In the genomic region with DNA sequence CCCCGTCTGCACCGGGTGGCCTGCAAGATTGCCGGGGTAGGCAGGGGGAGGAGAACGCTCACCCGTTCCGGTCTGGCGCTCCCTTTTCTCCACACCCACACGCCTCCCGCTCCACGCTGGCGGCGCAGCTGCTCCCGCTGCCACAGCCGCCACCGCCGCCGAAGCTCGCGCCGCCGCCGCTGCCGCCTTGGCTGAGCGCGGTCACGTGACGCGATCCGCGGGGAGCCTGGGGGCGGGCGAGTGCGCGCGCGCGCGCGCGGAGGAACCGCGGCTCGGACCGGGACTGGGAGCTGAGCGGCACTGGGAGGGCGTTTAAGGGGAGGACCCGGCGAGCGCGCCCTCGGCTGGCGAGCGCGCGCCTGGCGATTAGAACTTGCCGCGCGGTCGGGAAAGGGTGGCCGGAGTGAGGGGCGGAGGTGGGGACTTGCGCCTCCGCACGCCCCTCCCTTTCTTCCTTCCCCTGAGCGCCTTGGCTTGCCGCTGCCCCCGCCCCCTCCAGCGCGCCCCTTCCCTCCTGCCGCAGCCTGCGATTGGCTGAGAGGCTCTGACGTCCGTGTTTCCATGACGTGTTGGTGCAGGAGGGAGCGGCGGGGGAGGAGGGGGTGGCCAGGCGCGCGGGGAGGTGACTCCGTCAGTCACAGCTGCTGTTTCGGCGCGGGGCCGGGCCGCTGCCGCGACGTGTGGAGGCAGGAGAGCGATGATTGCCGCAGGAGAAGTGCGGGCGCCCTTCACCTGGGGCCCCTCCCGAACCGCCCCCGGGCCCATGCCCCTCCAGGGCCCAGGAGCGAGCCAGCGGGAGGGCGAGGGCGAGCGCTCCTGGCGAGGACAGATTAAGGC, we compare ENCODE assay signal across 1 cellular context.
A peak's percentile ranks its signal among the peaks of the same experiment; 100 is the strongest.
TF ChIP-seq lines count a peak whose summit lies in the region.

No MANE protein-coding gene starts in this region.

TF ChIP-seq in WTC11, 78 proteins besides CTCF, POLR2A, EP300 and RAD21 (continued from another document):
- TF ChIP-seq, protein P1, sequence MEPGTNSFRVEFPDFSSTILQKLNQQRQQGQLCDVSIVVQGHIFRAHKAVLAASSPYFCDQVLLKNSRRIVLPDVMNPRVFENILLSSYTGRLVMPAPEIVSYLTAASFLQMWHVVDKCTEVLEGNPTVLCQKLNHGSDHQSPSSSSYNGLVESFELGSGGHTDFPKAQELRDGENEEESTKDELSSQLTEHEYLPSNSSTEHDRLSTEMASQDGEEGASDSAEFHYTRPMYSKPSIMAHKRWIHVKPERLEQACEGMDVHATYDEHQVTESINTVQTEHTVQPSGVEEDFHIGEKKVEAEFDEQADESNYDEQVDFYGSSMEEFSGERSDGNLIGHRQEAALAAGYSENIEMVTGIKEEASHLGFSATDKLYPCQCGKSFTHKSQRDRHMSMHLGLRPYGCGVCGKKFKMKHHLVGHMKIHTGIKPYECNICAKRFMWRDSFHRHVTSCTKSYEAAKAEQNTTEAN (CRISPR knock-in tag; IDR thresholded peaks at IDR 0.05): peak; percentile 60; the same call in 1 of the 2 replicates
- TF ChIP-seq SP1 (CRISPR knock-in tag; conservative IDR thresholded peaks at IDR 0.05) (peak; percentile 63), MYBL2 (CRISPR knock-in tag; IDR thresholded peaks at IDR 0.05) (peak; percentile 84; the same call in 1 of the 2 replicates), NFE2L1 (CRISPR knock-in tag; IDR thresholded peaks at IDR 0.05) (0 out of 2 replicates have a peak, but pooled peaks have one; percentile 9)
